In the genomic region with DNA sequence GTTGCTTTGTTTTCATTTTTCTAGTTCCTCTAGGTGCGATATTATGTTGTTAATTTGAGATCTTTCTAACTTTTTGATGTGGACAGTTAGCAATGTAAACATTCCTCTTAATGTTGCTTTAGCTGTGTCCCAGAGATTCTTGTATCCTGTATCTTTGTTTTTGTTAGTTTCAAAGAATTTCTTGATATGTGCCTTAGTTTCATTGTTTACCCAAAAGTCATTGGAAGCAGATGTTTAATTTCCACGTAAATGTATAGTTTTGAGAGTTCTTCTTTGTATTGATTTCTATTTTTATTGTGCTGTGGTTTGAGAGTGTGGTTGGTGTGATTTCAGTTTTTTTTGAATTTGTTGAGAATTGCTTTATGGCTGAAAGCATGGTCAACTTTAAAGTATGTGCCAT, we compare ENCODE assay signal across 16 cellular contexts.
DNase-seq lines count a peak whose midpoint lies in the region; ATAC-seq, FAIRE-seq and TF ChIP-seq lines count a peak whose summit lies in the region.
"Had no signal": no experiment of that assay in that cellular context is flagged by ENCODE, and none has a peak within 500 bp of the region (broad histone marks: within the 10 kb centered on the region; RNA-seq: fewer than 3 reads in every experiment).

No MANE protein-coding gene starts in this region.

- H3K27ac Mint-ChIP-seq in astrocyte (ENCODE audit: unreplicated experiment) (peak overlapping the region; percentile 68), osteocyte (ENCODE audit: unreplicated experiment) (peak overlapping the region; percentile 84)
- H3K27ac Mint-ChIP-seq: CD4-positive, alpha-beta T cell had no signal

- H3K9me3 Mint-ChIP-seq in astrocyte (ENCODE audit: unreplicated experiment) (peaks cover 34% of the 10 kb centered on the region), osteocyte (ENCODE audit: unreplicated experiment) (peaks cover 55% of the 10 kb centered on the region)

- H3K79me2 ChIP-seq in astrocyte (ENCODE audit: insufficient read depth, low read length) = no peaks in the 10 kb centered on the region

- H3K4me3 ChIP-seq in HFF-Myc (replicated peaks; ENCODE audit: low read depth, low read length) (no peak overlapping the region), astrocyte (ENCODE audit: insufficient read depth, low read depth, low read length) (no peak overlapping the region), BE2C (ENCODE audit: low read depth, low read length) (no peak overlapping the region), pancreas (no peak overlapping the region)
- H3K4me3 ChIP-seq: GM12878 had no signal

- no peaks in the 10 kb centered on the region for H3K36me3 ChIP-seq in astrocyte (ENCODE audit: insufficient read depth, low read length)
- H3K36me3 ChIP-seq in BE2C = no peaks in the 10 kb centered on the region
- no peaks in the 10 kb centered on the region for H3K36me3 ChIP-seq in pancreas

- no peaks in the 10 kb centered on the region for H3K27me3 ChIP-seq in astrocyte (ENCODE audit: insufficient read depth, low read length)
- H3K27me3 ChIP-seq in BE2C = no peaks in the 10 kb centered on the region
- H3K27me3 ChIP-seq in pancreas = no peaks in the 10 kb centered on the region

- H3K9me3 ChIP-seq in astrocyte (ENCODE audit: insufficient read depth, low read depth, low read length) (peaks cover 7% of the 10 kb centered on the region), BE2C (no peaks in the 10 kb centered on the region; the same call in 1 of the 2 replicates), pancreas (no peaks in the 10 kb centered on the region)

- H3K4me3 Mint-ChIP-seq in astrocyte (ENCODE audit: unreplicated experiment) (no peak overlapping the region), osteocyte (ENCODE audit: unreplicated experiment) (peak overlapping the region; percentile 23)
- H3K4me3 Mint-ChIP-seq: CD4-positive, alpha-beta T cell had no signal

- peaks cover 7% of the 10 kb centered on the region for H3K36me3 Mint-ChIP-seq in astrocyte (ENCODE audit: low read depth, unreplicated experiment)
- peaks cover 33% of the 10 kb centered on the region for H3K36me3 Mint-ChIP-seq in osteocyte (ENCODE audit: unreplicated experiment)

- H3K4me2 ChIP-seq in astrocyte (ENCODE audit: low read length) = peak overlapping the region; percentile 13

- H4K20me1 ChIP-seq in astrocyte (ENCODE audit: insufficient read depth, low read length) = no peaks in the 10 kb centered on the region

- peak; percentile 26 for FAIRE-seq in astrocyte (lab: Jason Lieb, UNC)
- FAIRE-seq in pancreas (lab: Jason Lieb, UNC) = no peak
- FAIRE-seq: GM12878, GM18507, H54 had no signal

- H3K27ac ChIP-seq in astrocyte (ENCODE audit: low read depth, low read length) (no peak overlapping the region), pancreas (no peak overlapping the region)

- H3K4me1 Mint-ChIP-seq in astrocyte (ENCODE audit: low read depth, unreplicated experiment) = peaks cover 15% of the 10 kb centered on the region
- H3K4me1 Mint-ChIP-seq in osteocyte (ENCODE audit: unreplicated experiment) = peaks cover 27% of the 10 kb centered on the region

- intact Hi-C loops in pancreas (cut with DNase I) = no loop called here

- H3K4me1 ChIP-seq in astrocyte (ENCODE audit: insufficient read depth, low read length) = peaks cover 7% of the 10 kb centered on the region
- no peaks in the 10 kb centered on the region for H3K4me1 ChIP-seq in BE2C
- H3K4me1 ChIP-seq in pancreas = no peaks in the 10 kb centered on the region

- ATAC-seq in HG03135 (IDR thresholded peaks at IDR 0.05; ENCODE audit: unreplicated experiment) (no peak), pancreas (no peak), HG03521 (IDR thresholded peaks at IDR 0.05; ENCODE audit: unreplicated experiment) (no peak)
- ATAC-seq: GM12878 had no signal

- H3K27me3 Mint-ChIP-seq in astrocyte (ENCODE audit: low read depth, unreplicated experiment) = no peaks in the 10 kb centered on the region
- no peaks in the 10 kb centered on the region for H3K27me3 Mint-ChIP-seq in osteocyte (ENCODE audit: unreplicated experiment)

- no peak overlapping the region for H2AFZ ChIP-seq in astrocyte (ENCODE audit: low read depth, low read length)

- no peak overlapping the region for H3K9ac ChIP-seq in astrocyte (ENCODE audit: low read length)

- WGBS in pancreas, 2 donors = 35 to 57% methylated on average over 2 of the region's 2 CpGs

- DNase-seq in HFF-Myc (ENCODE audit: extremely low read depth, low read depth) (peak; percentile 24), astrocyte (ENCODE audit: low read depth) (no peak), fibroblast of gingiva (ENCODE audit: low read depth) (peak; percentile 12), osteocyte (ENCODE audit: extremely low spot score, unreplicated experiment) (no peak), BE2C (no peak), pancreas (no peak)
- DNase-seq: ACHN; C1 segment of cervical spinal cord; Calu3; CD4-positive, alpha-beta T cell; DMS 273 treated with DMSO at 0.1 percent for 48 hours had no signal

- TF ChIP-seq CTCF in HFF-Myc (IDR thresholded peaks at IDR 0.05; ENCODE audit: low read depth, low read length, missing control alignments) = no peak
- no peak for TF ChIP-seq CTCF in astrocyte (IDR thresholded peaks at IDR 0.05; ENCODE audit: insufficient read depth, low read depth, low read length)
- no peak for TF ChIP-seq CTCF in osteocyte (IDR thresholded peaks at IDR 0.05)
- TF ChIP-seq CTCF in BE2C (IDR thresholded peaks at IDR 0.05; ENCODE audit: low read depth, low read length) = no peak
- no peak for TF ChIP-seq CTCF in pancreas (IDR thresholded peaks at IDR 0.05)

Comparison
In these comparisons a context has a peak if more than half of its experiments do, and no peak if none do; other contexts are left out.
1. DNase-seq: peak in HFF-Myc (single experiment) and fibroblast of gingiva (single experiment); none in astrocyte (single experiment), osteocyte (single experiment), BE2C (single experiment) and pancreas (0 of 6).